Comparison of ENCODE assay signal across 21 cellular contexts in genomic region chr11:20597137-20597923, GRCh38. TPM values are rescaled to one million over a fixed set of nuclear protein-coding genes. Genes with fewer than 3 reads are reported as not detected.
DNase-seq lines count a peak whose midpoint lies in the region; ATAC-seq, FAIRE-seq and TF ChIP-seq lines count a peak whose summit lies in the region.
"Had no signal": no experiment of that assay in that cellular context is flagged by ENCODE, and none has a peak within 500 bp of the region (broad histone marks: within the 10 kb centered on the region; RNA-seq: fewer than 3 reads in every experiment).

No MANE protein-coding gene starts in this region.

- peak overlapping the region in 2 of 3 donors; percentile 27 to 49 for H3K4me3 ChIP-seq in breast epithelium
- peak overlapping the region; percentile 21 for H3K4me3 ChIP-seq in bronchial epithelial cell (ENCODE audit: low read depth, low read length)
- H3K4me3 ChIP-seq in iPS-20b (ENCODE audit: low read length) = peak overlapping the region; percentile 61
- H3K4me3 ChIP-seq: mucosa of descending colon, Peyer's patch, uterus had no signal

- no peak for DNase-seq in breast epithelium (ENCODE audit: low spot score in 2 of 2)
- DNase-seq in MCF 10A (ENCODE audit: unreplicated experiment) = no peak
- no peak for DNase-seq in bronchial epithelial cell (ENCODE audit: low read depth)
- DNase-seq in stimulated activated naive CD8-positive, alpha-beta T cell treated with anti-CD3 and anti-CD28 coated beads, Interleukin-15, amount 100 ng/mL, for 72 hours = no peak
- DNase-seq in DMS114 treated with DMSO at 0.1 percent for 48 hours (lab: John Stamatoyannopoulos, UW; ENCODE audit: unreplicated experiment) = no peak
- DNase-seq in activated naive CD4-positive, alpha-beta T cell treated with anti-CD3 and anti-CD28 coated beads, Interleukin-2, amount 50 U/mL, for 16 hours = no peak
- DNase-seq in hepatic stellate cell (ENCODE audit: low spot score) = no peak
- DNase-seq: ACHN; activated CD4-positive, alpha-beta memory T cell treated with anti-CD3 and anti-CD28 coated beads for 36 hours; CD4-positive, alpha-beta T cell; cerebellar nuclear complex; DND-41; KG1; mucosa of descending colon; NCI-H1092; NCI-H69; Peyer's patch; stimulated activated naive CD4-positive, alpha-beta T cell; uterus had no signal

- BruUV-seq in MCF 10A (replicated peaks; lab: Mats Ljungman, UMichigan) = no TSS peak

- peaks cover 6% of the 10 kb centered on the region for H3K4me1 Mint-ChIP-seq in MCF 10A (ENCODE audit: insufficient read depth, unreplicated experiment)
- H3K4me1 Mint-ChIP-seq in stimulated activated naive CD8-positive, alpha-beta T cell treated with anti-CD3 and anti-CD28 coated beads, Interleukin-15, amount 100 ng/mL, for 72 hours = peaks cover 22% of the 10 kb centered on the region

- CTCF ChIA-PET in MCF 10A (lab: Yijun Ruan, JAX) = interaction anchor here (1.7 kb wide), 1 partner anchor 12 kb away, joined by 8 read pairs; no protein-coding TSS in a partner anchor

- peak; percentile 39 for ATAC-seq in stimulated activated naive CD8-positive, alpha-beta T cell treated with anti-CD3 and anti-CD28 coated beads, Interleukin-15, amount 100 ng/mL, for 72 hours
- ATAC-seq: mucosa of descending colon had no signal

- peaks cover 92% of the 10 kb centered on the region for H3K27me3 Mint-ChIP-seq in MCF 10A (ENCODE audit: insufficient read depth, unreplicated experiment)
- peaks cover 84% of the 10 kb centered on the region for H3K27me3 Mint-ChIP-seq in stimulated activated naive CD8-positive, alpha-beta T cell treated with anti-CD3 and anti-CD28 coated beads, Interleukin-15, amount 100 ng/mL, for 72 hours

- no peaks in the 10 kb centered on the region for H3K36me3 Mint-ChIP-seq in MCF 10A (ENCODE audit: insufficient read depth, unreplicated experiment)

- no peaks in the 10 kb centered on the region for H3K36me3 ChIP-seq in breast epithelium
- no peaks in the 10 kb centered on the region for H3K36me3 ChIP-seq in bronchial epithelial cell (ENCODE audit: control insufficient read depth, insufficient read depth, low read length)
- H3K36me3 ChIP-seq in iPS-20b (ENCODE audit: insufficient read depth, low read depth, low read length) = no peaks in the 10 kb centered on the region
- H3K36me3 ChIP-seq: Peyer's patch, uterus had no signal

- H3K9me3 ChIP-seq in breast epithelium (no peaks in the 10 kb centered on the region), iPS-20b (ENCODE audit: insufficient read depth, low read depth, low read length) (peaks cover 5% of the 10 kb centered on the region; the same call in 1 of the 2 replicates)
- H3K9me3 ChIP-seq: mucosa of descending colon, Peyer's patch, uterus had no signal

- TF ChIP-seq CTCF in breast epithelium (IDR thresholded peaks at IDR 0.05) (no peak), MCF 10A (IDR thresholded peaks at IDR 0.05; ENCODE audit: unreplicated experiment) (no peak), bronchial epithelial cell (IDR thresholded peaks at IDR 0.05; ENCODE audit: insufficient read depth, low read length, severe bottlenecking) (no peak)

- no peak for FAIRE-seq in bronchial epithelial cell (lab: Jason Lieb, UNC)

- no peak overlapping the region for H3K9ac ChIP-seq in iPS-20b (ENCODE audit: low read depth, low read length)

- H3K27ac Mint-ChIP-seq in MCF 10A (ENCODE audit: low read depth, unreplicated experiment) = no peak overlapping the region
- no peak overlapping the region for H3K27ac Mint-ChIP-seq in stimulated activated naive CD8-positive, alpha-beta T cell treated with anti-CD3 and anti-CD28 coated beads, Interleukin-15, amount 100 ng/mL, for 72 hours
- H3K27ac Mint-ChIP-seq: activated CD4-positive, alpha-beta memory T cell treated with anti-CD3 and anti-CD28 coated beads for 36 hours; CD4-positive, alpha-beta T cell had no signal

- POLR2A ChIA-PET in MCF 10A (lab: Yijun Ruan, JAX) = no interaction called here

- no peak overlapping the region for H3K4me3 Mint-ChIP-seq in MCF 10A (ENCODE audit: unreplicated experiment)
- peak overlapping the region; percentile 28 to 35 for H3K4me3 Mint-ChIP-seq in stimulated activated naive CD8-positive, alpha-beta T cell treated with anti-CD3 and anti-CD28 coated beads, Interleukin-15, amount 100 ng/mL, for 72 hours
- H3K4me3 Mint-ChIP-seq: activated CD4-positive, alpha-beta memory T cell treated with anti-CD3 and anti-CD28 coated beads for 36 hours; CD4-positive, alpha-beta T cell had no signal

- peaks cover 9 to 73% of the 10 kb centered on the region in 2 donors for H3K27me3 ChIP-seq in breast epithelium
- H3K27me3 ChIP-seq in bronchial epithelial cell (ENCODE audit: control insufficient read depth, insufficient read depth, low read length) = peaks cover 59% of the 10 kb centered on the region
- peaks cover 100% of the 10 kb centered on the region for H3K27me3 ChIP-seq in iPS-20b (ENCODE audit: insufficient read depth, low read length)

- H3K4me1 ChIP-seq in breast epithelium (no peaks in the 10 kb centered on the region), iPS-20b (ENCODE audit: insufficient read depth, low read length) (peaks cover 6% of the 10 kb centered on the region; the same call in 1 of the 2 replicates)
- H3K4me1 ChIP-seq: Peyer's patch had no signal

- peaks cover 8% of the 10 kb centered on the region for H3K9me3 Mint-ChIP-seq in MCF 10A (ENCODE audit: unreplicated experiment)
- H3K9me3 Mint-ChIP-seq in stimulated activated naive CD8-positive, alpha-beta T cell treated with anti-CD3 and anti-CD28 coated beads, Interleukin-15, amount 100 ng/mL, for 72 hours = peaks cover 5 to 8% of the 10 kb centered on the region in 2 donors
- H3K9me3 Mint-ChIP-seq: activated CD4-positive, alpha-beta memory T cell treated with anti-CD3 and anti-CD28 coated beads for 36 hours; CD4-positive, alpha-beta T cell had no signal

- H3K27ac ChIP-seq in breast epithelium = no peak overlapping the region
- no peak overlapping the region for H3K27ac ChIP-seq in iPS-20b (ENCODE audit: low read length)
- H3K27ac ChIP-seq: Peyer's patch, uterus had no signal

- intact Hi-C loops in breast epithelium (cut with DNase I; ENCODE audit: low total_unique reads) (no loop called here), MCF 10A (cut with micrococcal nuclease) (no loop called here)

- no peak for TF ChIP-seq POLR2A in breast epithelium (IDR thresholded peaks at IDR 0.05)

RNA-seq across cellular contexts. Expression of gene SLC6A5, which starts 2.1 kb away (rescaled TPM):
- total RNA-seq in breast epithelium (not detected), MCF 10A (2022) (not detected in 2 replicates), bronchial epithelial cell (not detected in 2 replicates)
- total RNA-seq: activated CD4-positive, alpha-beta memory T cell treated with anti-CD3 and anti-CD28 coated beads for 36 hours; CD4-positive, alpha-beta T cell; mucosa of descending colon; osteocyte; Peyer's patch; uterus had no signal
